Comparison of ENCODE assay signal across 13 cellular contexts in genomic region chr10:124465003-124465776, GRCh38. TPM values are rescaled to one million over a fixed set of nuclear protein-coding genes. Genes with fewer than 3 reads are reported as not detected.
DNase-seq lines count a peak whose midpoint lies in the region; ATAC-seq, FAIRE-seq and TF ChIP-seq lines count a peak whose summit lies in the region.
"Had no signal": no experiment of that assay in that cellular context is flagged by ENCODE, and none has a peak within 500 bp of the region (broad histone marks: within the 10 kb centered on the region; RNA-seq: fewer than 3 reads in every experiment).

No MANE protein-coding gene starts in this region.

- H3K4me2 ChIP-seq in DOHH2 (ENCODE audit: low read length) (peak overlapping the region; percentile 55), GM12878 (ENCODE audit: control insufficient read depth, insufficient read depth) (peak overlapping the region; percentile 11; the same call in 1 of the 2 replicates)

- H3F3A ChIP-seq in DOHH2 (ENCODE audit: control insufficient read depth, insufficient read depth): no peaks in the 10 kb centered on the region

- no peak overlapping the region for H3K9ac ChIP-seq in GM12878 (ENCODE audit: control insufficient read depth, insufficient read depth, low read length)

- in situ Hi-C loops in GM12878 (cut with MboI): no loop called here

- H4K20me1 ChIP-seq in DOHH2 (ENCODE audit: control insufficient read depth, insufficient read depth, low read depth, low read length) (no peaks in the 10 kb centered on the region), GM12878 (ENCODE audit: control insufficient read depth, insufficient read depth) (no peaks in the 10 kb centered on the region)

- DNase-seq in Kasumi-1 (lab: John Stamatoyannopoulos, UW): peak; percentile 21 to 45
- DNase-seq in GM12878 (ENCODE audit: low read depth, low spot score): peak; percentile 25
- no peak for DNase-seq in HTR-8/SVneo (ENCODE audit: insufficient read length, low spot score)
- no peak for DNase-seq in RKO (ENCODE audit: low spot score)
- DNase-seq in heart right ventricle: no peak
- DNase-seq in activated T-cell treated with anti-CD3 and anti-CD28 coated beads, Interleukin-2, amount 50 U/mL, for 1 hour: no peak
- DNase-seq: DMS153, HFFc6, NCI-H526 treated with DMSO at 0.1 percent for 48 hours had no signal

- TF ChIP-seq POLR2A in GM12878 (IDR thresholded peaks at IDR 0.05; ENCODE audit: low read depth, low read length): no peak

- H3K79me2 ChIP-seq in DOHH2 (ENCODE audit: control insufficient read depth, low read length): no peaks in the 10 kb centered on the region
- H3K79me2 ChIP-seq in GM12878 (ENCODE audit: control insufficient read depth, insufficient read depth, low read length): no peaks in the 10 kb centered on the region

- no peaks in the 10 kb centered on the region for H3K9me2 ChIP-seq in DOHH2 (replicated peaks; ENCODE audit: control insufficient read depth, low read length)

- RAD21 ChIA-PET in GM12878 (lab: Charles Lee; ENCODE audit: unreplicated experiment): no interaction called here

- SMC1A ChIA-PET in GM12878 (lab: Charles Lee; ENCODE audit: uncharacterized antibody, unreplicated experiment): no interaction called here

- 35% methylated on average over 17 of the region's 17 CpGs for WGBS in GM12878 (ENCODE audit: insufficient coverage, insufficient replicate concordance, low lambda C conversion rate, missing lambda C conversion rate)
- WGBS in heart right ventricle, 2 donors: 73 to 78% methylated on average over 17 of the region's 17 CpGs

- POLR2A ChIA-PET in GM12878 (lab: Charles Lee): no interaction called here

- H3K4me3 ChIP-seq in DOHH2 (ENCODE audit: low read length) (peak overlapping the region; percentile 44), GM12878 (peak overlapping the region; percentile 41; the same call in 1 of the 2 replicates), heart right ventricle (no peak overlapping the region)

- no peak for TF ChIP-seq CTCF in DOHH2 (IDR thresholded peaks at IDR 0.05; ENCODE audit: low read depth, low read length, poor library complexity, severe bottlenecking)
- TF ChIP-seq CTCF in GM12878 (IDR thresholded peaks at IDR 0.05 in 2 of 3, conservative IDR thresholded peaks at IDR 0.05 in 1 of 3; ENCODE audit: control insufficient read depth in 2 of 3, extremely low read depth in 1 of 3, insufficient read depth in 1 of 3, low read depth in 3 of 3, low read length in 3 of 3): no peak
- no peak for TF ChIP-seq CTCF in heart right ventricle (IDR thresholded peaks at IDR 0.05)

- H2AFZ ChIP-seq in GM12878 (ENCODE audit: control insufficient read depth, low read depth, low read length): peak overlapping the region; percentile 62

- CTCF ChIA-PET in GM12878 (lab: Yijun Ruan, JAX): interaction anchor here (0.6 kb wide), 1 partner anchor 74 kb away, joined by 3 read pairs; no protein-coding TSS in a partner anchor

- H3K4me1 ChIP-seq in DOHH2 (ENCODE audit: control insufficient read depth, low read length) (peaks cover 31% of the 10 kb centered on the region), GM12878 (ENCODE audit: control insufficient read depth, insufficient read depth, low read length) (peaks cover 18% of the 10 kb centered on the region), heart right ventricle (peaks cover 0 to 31% (median 15%) of the 10 kb centered on the region in 9 donors)

- TF ChIP-seq EP300 in GM12878 (IDR thresholded peaks at IDR 0.05; ENCODE audit: borderline replicate concordance in 1 of 2, control insufficient read depth in 1 of 2, low read depth in 2 of 2, low read length in 2 of 2): no peak

- peak; percentile 37 for ATAC-seq in GM21367 (IDR thresholded peaks at IDR 0.05; ENCODE audit: unreplicated experiment)
- peak; percentile 66 for ATAC-seq in GM12878
- ATAC-seq in heart right ventricle: no peak

- no peak overlapping the region for H3K27ac ChIP-seq in DOHH2 (ENCODE audit: low read depth, low read length)
- peak overlapping the region; percentile 4; the same call in 1 of the 2 replicates for H3K27ac ChIP-seq in GM12878 (ENCODE audit: control insufficient read depth, insufficient read depth)
- H3K27ac ChIP-seq in heart right ventricle: peak overlapping the region in 1 of 10 donors; percentile 60

- H3K27me3 ChIP-seq in DOHH2 (ENCODE audit: control insufficient read depth, low read length): no peaks in the 10 kb centered on the region
- no peaks in the 10 kb centered on the region for H3K27me3 ChIP-seq in GM12878 (replicated peaks in 1 of 2; ENCODE audit: control insufficient read depth in 2 of 2, insufficient read depth in 2 of 2, low read length in 1 of 2)
- H3K27me3 ChIP-seq in heart right ventricle: no peaks in the 10 kb centered on the region

- no peak for TF ChIP-seq RAD21 in GM12878 (IDR thresholded peaks at IDR 0.05; ENCODE audit: insufficient read depth, low read depth, low read length)

- BruUV-seq in GM12878 (replicated peaks; lab: Mats Ljungman, UMichigan): no TSS peak

- peak; percentile 84 for FAIRE-seq in GM12878 (lab: Jason Lieb, UNC)
- FAIRE-seq in HTR-8/SVneo (lab: Jason Lieb, UNC): no peak
- FAIRE-seq: endothelial cell of umbilical vein had no signal

- intact Hi-C loops in GM12878 (cut with micrococcal nuclease; ENCODE audit: unreplicated experiment) (no loop called here), heart right ventricle (cut with DNase I) (no loop called here)

- H3K9me3 ChIP-seq in DOHH2 (ENCODE audit: control insufficient read depth, insufficient read depth, low read length) (no peaks in the 10 kb centered on the region), GM12878 (replicated peaks; ENCODE audit: control insufficient read depth, insufficient read depth, low read length) (no peaks in the 10 kb centered on the region), heart right ventricle (no peaks in the 10 kb centered on the region)

- H3K36me3 ChIP-seq in DOHH2 (ENCODE audit: control insufficient read depth, low read length) (no peaks in the 10 kb centered on the region), GM12878 (ENCODE audit: control insufficient read depth in 2 of 2, insufficient read depth in 2 of 2, low read length in 1 of 2) (no peaks in the 10 kb centered on the region), heart right ventricle (no peaks in the 10 kb centered on the region)

RNA-seq across cellular contexts. Expression of gene LHPP, which starts 3.6 kb away (rescaled TPM):
- 14.5 and 17.5 TPM in 2 replicates for total RNA-seq in GM12878 (2013; cell fraction: nucleolus; rRNA removed)
- total RNA-seq in GM12878 (2014; rRNA removed): 5.9 and 6.9 TPM in 2 replicates
- 5.3 and 5.6 TPM in 2 replicates for total RNA-seq in GM12878 (2014; rRNA removed; fragmentation: Illumina TruSeq; extraction: Trizol)
- total RNA-seq in GM12878 (2021): 6.5 and 7.6 TPM in 2 replicates
- polyA plus RNA-seq in GM12878 (2011; ENCODE audit: low read depth): 6.5 TPM
- polyA plus RNA-seq in GM12878 (2011; rRNA removed): 8.3 and 9.7 TPM in 2 replicates
- polyA plus RNA-seq in GM12878 (2011; cell fraction: cytosol; rRNA removed): 11.5 and 13.4 TPM in 2 replicates
- polyA plus RNA-seq in GM12878 (2011; cell fraction: nucleus; rRNA removed): 6.0 and 8.4 TPM in 2 replicates
- polyA plus RNA-seq in GM12878 (2012): 8.0 and 8.1 TPM in 2 replicates
- 2.7 and 3.6 TPM in 2 replicates for polyA plus RNA-seq in GM12878 (2014; fragmentation: Illumina TruSeq; extraction: Trizol)
- 1 to 10 TPM in 1 of 2 experiments, under 1 TPM in 1; 0.79 to 2.1 TPM for polyA plus RNA-seq in GM12878 (2014; fragmentation: Nextera tagmentation; extraction: Ambion mirVana)
- 9.8 and 10.7 TPM in 2 replicates for polyA plus RNA-seq in GM12878 (2014; rRNA removed)
- 1 to 10 TPM; 7.7 to 9.3 TPM for polyA plus RNA-seq in GM12878 (2016; fragmentation: Nextera tagmentation; extraction: Ambion mirVana)
- 4.5 and 8.5 TPM in 2 replicates for polyA minus RNA-seq in GM12878 (2011; rRNA and poly(A)+ RNA removed)
- 1.1 and 1.5 TPM in 2 replicates for polyA minus RNA-seq in GM12878 (2011; cell fraction: cytosol; rRNA and poly(A)+ RNA removed)
- polyA minus RNA-seq in GM12878 (2011; cell fraction: nucleus; rRNA and poly(A)+ RNA removed): 2.4 and 3.1 TPM in 2 replicates
- total RNA-seq in heart right ventricle: 10 to 100 TPM in 9 of 10 donors, 1 to 10 TPM in 1; 9.5 to 20.5 (median 13.8) TPM
- polyA plus RNA-seq in heart right ventricle: 1 to 10 TPM; 4.2 to 5.4 TPM

RNA-seq across cellular contexts. Expression of gene NKX1-2, which starts 15.4 kb away (rescaled TPM):
- not detected in 2 replicates for total RNA-seq in GM12878 (2013; cell fraction: nucleolus; rRNA removed)
- not detected in 2 replicates for total RNA-seq in GM12878 (2014; rRNA removed)
- not detected in 2 replicates for total RNA-seq in GM12878 (2014; rRNA removed; fragmentation: Illumina TruSeq; extraction: Trizol)
- total RNA-seq in GM12878 (2021): not detected in 2 replicates
- polyA plus RNA-seq in GM12878 (2011; ENCODE audit: low read depth): not detected
- polyA plus RNA-seq in GM12878 (2011; rRNA removed): not detected in 2 replicates
- not detected in 2 replicates for polyA plus RNA-seq in GM12878 (2011; cell fraction: cytosol; rRNA removed)
- polyA plus RNA-seq in GM12878 (2011; cell fraction: nucleus; rRNA removed): not detected in 2 replicates
- polyA plus RNA-seq in GM12878 (2012): 0.04 TPM in 1 of 2 replicates, not detected in the other
- not detected in 2 replicates for polyA plus RNA-seq in GM12878 (2014; fragmentation: Illumina TruSeq; extraction: Trizol)
- polyA plus RNA-seq in GM12878 (2014; fragmentation: Nextera tagmentation; extraction: Ambion mirVana): not detected
- polyA plus RNA-seq in GM12878 (2014; rRNA removed): not detected in 2 replicates
- not detected for polyA plus RNA-seq in GM12878 (2016; fragmentation: Nextera tagmentation; extraction: Ambion mirVana)
- polyA minus RNA-seq in GM12878 (2011; rRNA and poly(A)+ RNA removed): not detected in 2 replicates
- polyA minus RNA-seq in GM12878 (2011; cell fraction: cytosol; rRNA and poly(A)+ RNA removed): not detected in 2 replicates
- not detected in 2 replicates for polyA minus RNA-seq in GM12878 (2011; cell fraction: nucleus; rRNA and poly(A)+ RNA removed)
- total RNA-seq in heart right ventricle: not detected
- not detected for polyA plus RNA-seq in heart right ventricle
- total RNA-seq: endothelial cell of umbilical vein, HFFc6, lung microvascular endothelial cell had no signal
- polyA plus RNA-seq: endothelial cell of umbilical vein had no signal

RNA-seq across cellular contexts. Expression of gene OAT, which starts 46.5 kb away (rescaled TPM):
- total RNA-seq in GM12878 (2013; cell fraction: nucleolus; rRNA removed): 0.79 and 3.2 TPM in 2 replicates
- total RNA-seq in GM12878 (2014; rRNA removed) (1.2 and 1.3 TPM in 2 replicates), GM12878 (2014; rRNA removed; fragmentation: Illumina TruSeq; extraction: Trizol) (1.4 and 1.5 TPM in 2 replicates), GM12878 (2021) (1.2 and 1.8 TPM in 2 replicates), heart right ventricle (10 to 100 TPM; 27.4 to 46.9 (median 32.0) TPM)
- polyA plus RNA-seq in GM12878 (2011; ENCODE audit: low read depth): 6.5 TPM
- polyA plus RNA-seq in GM12878 (2011; rRNA removed) (9.8 and 12.2 TPM in 2 replicates), GM12878 (2014; fragmentation: Illumina TruSeq; extraction: Trizol) (1.1 and 1.4 TPM in 2 replicates), GM12878 (2014; fragmentation: Nextera tagmentation; extraction: Ambion mirVana) (1 to 10 TPM; 1.8 to 2.5 TPM), GM12878 (2014; rRNA removed) (1.4 and 1.6 TPM in 2 replicates), GM12878 (2016; fragmentation: Nextera tagmentation; extraction: Ambion mirVana) (1 to 10 TPM; 1.5 to 3.5 TPM), heart right ventricle (10 to 100 TPM; 15.1 to 27.5 TPM)
- 4.3 and 5.0 TPM in 2 replicates for polyA plus RNA-seq in GM12878 (2011; cell fraction: cytosol; rRNA removed)
- 2.7 and 4.0 TPM in 2 replicates for polyA plus RNA-seq in GM12878 (2011; cell fraction: nucleus; rRNA removed)
- polyA plus RNA-seq in GM12878 (2012): 6.3 and 10.0 TPM in 2 replicates
- polyA minus RNA-seq in GM12878 (2011; rRNA and poly(A)+ RNA removed): 3.7 and 5.0 TPM in 2 replicates
- 1.9 and 2.2 TPM in 2 replicates for polyA minus RNA-seq in GM12878 (2011; cell fraction: cytosol; rRNA and poly(A)+ RNA removed)
- 1.1 TPM in 2 replicates for polyA minus RNA-seq in GM12878 (2011; cell fraction: nucleus; rRNA and poly(A)+ RNA removed)

Comparison
In these comparisons a context has a peak if more than half of its experiments do, and no peak if none do; other contexts are left out.
1. H3K4me3 ChIP-seq: peak in DOHH2 (single experiment) and GM12878 (single experiment); none in heart right ventricle (0 of 10).
2. ATAC-seq: peak in GM21367 (single experiment) and GM12878 (single experiment); none in heart right ventricle (0 of 8).
3. DNase-seq: peak in Kasumi-1 (2 of 2) and GM12878 (single experiment); none in HTR-8/SVneo (single experiment), RKO (single experiment), heart right ventricle (0 of 2) and activated T-cell treated with anti-CD3 and anti-CD28 coated beads, Interleukin-2, amount 50 U/mL, for 1 hour (single experiment).
4. RNA of gene OAT, which starts 46.5 kb away (total RNA-seq): 27.4 to 46.9 TPM in heart right ventricle; 0.79 to 3.2 TPM in GM12878; every median in the first group is over 4 times any median in the second.